Comparison of ENCODE assay signal across 13 cellular contexts in genomic region chr7:15440482-15440881, GRCh38.
DNase-seq lines count a peak whose midpoint lies in the region; ATAC-seq and TF ChIP-seq lines count a peak whose summit lies in the region.
"Had no signal": no experiment of that assay in that cellular context is flagged by ENCODE, and none has a peak within 500 bp of the region (broad histone marks: within the 10 kb centered on the region; RNA-seq: fewer than 3 reads in every experiment).

No MANE protein-coding gene starts in this region.

- DNase-seq in Peyer's patch = no peak
- DNase-seq in stimulated activated CD4-positive, alpha-beta T cell treated with anti-CD3 and anti-CD28 coated beads, Interleukin-4, amount 100 ng/mL, for 24 hours = no peak
- no peak for DNase-seq in NCI-H774 (lab: John Stamatoyannopoulos, UW)
- DNase-seq: Calu3; CD8-positive, alpha-beta T cell; DMS79 treated with DMSO at 0.1 percent for 48 hours; HCEC 1CT; KG1 had no signal

- H2AFZ ChIP-seq in OCI-LY3 (ENCODE audit: low read depth, low read length) = peak overlapping the region; percentile 83
- H2AFZ ChIP-seq: GM23338 had no signal

- H4K20me1 ChIP-seq in OCI-LY3 (ENCODE audit: insufficient read depth, low read length) = no peaks in the 10 kb centered on the region
- H4K20me1 ChIP-seq: BLaER1 treated with 17β-estradiol and CSF1 and Interleukin-3, amounts not matched to agents 10 nM and 100 nM had no signal

- H3K4me3 ChIP-seq in OCI-LY3 (ENCODE audit: low read length) (peak overlapping the region; percentile 47), Peyer's patch (no peak overlapping the region)
- H3K4me3 ChIP-seq: BLaER1 treated with 17β-estradiol and CSF1 and Interleukin-3, amounts not matched to agents 10 nM and 100 nM; GM23338 had no signal

- no peak for TF ChIP-seq CTCF in OCI-LY3 (IDR thresholded peaks at IDR 0.05; ENCODE audit: low read depth, low read length)
- TF ChIP-seq CTCF in Peyer's patch (IDR thresholded peaks at IDR 0.05) = no peak

- H3K9me3 ChIP-seq in OCI-LY3 (ENCODE audit: insufficient read depth, low read length) (no peaks in the 10 kb centered on the region), Peyer's patch (no peaks in the 10 kb centered on the region)
- H3K9me3 ChIP-seq: BLaER1 treated with 17β-estradiol and CSF1 and Interleukin-3, amounts not matched to agents 10 nM and 100 nM had no signal

- no peaks in the 10 kb centered on the region for H3K79me2 ChIP-seq in OCI-LY3 (ENCODE audit: low read length)

- peak overlapping the region; percentile 54 for H3K4me2 ChIP-seq in OCI-LY3 (ENCODE audit: low read length)
- H3K4me2 ChIP-seq: BLaER1 treated with 17β-estradiol and CSF1 and Interleukin-3, amounts not matched to agents 10 nM and 100 nM; GM23338 had no signal

- H3K27ac ChIP-seq in OCI-LY3 (ENCODE audit: low read length) = no peak overlapping the region; the same call in 1 of the 2 replicates
- no peak overlapping the region for H3K27ac ChIP-seq in Peyer's patch
- H3K27ac ChIP-seq: BLaER1 treated with 17β-estradiol and CSF1 and Interleukin-3, amounts not matched to agents 10 nM and 100 nM had no signal

- TF ChIP-seq POLR2A in Peyer's patch (IDR thresholded peaks at IDR 0.05) = no peak

- no peaks in the 10 kb centered on the region for H3K36me3 ChIP-seq in OCI-LY3 (replicated peaks; ENCODE audit: low read depth, low read length)
- no peaks in the 10 kb centered on the region for H3K36me3 ChIP-seq in Peyer's patch
- H3K36me3 ChIP-seq: BLaER1 treated with 17β-estradiol and CSF1 and Interleukin-3, amounts not matched to agents 10 nM and 100 nM had no signal

- 0 out of 2 replicates have a peak overlapping the region, but pooled peaks have one; percentile 24 for H3K9ac ChIP-seq in OCI-LY3 (ENCODE audit: low read length)
- H3K9ac ChIP-seq: BLaER1 treated with 17β-estradiol and CSF1 and Interleukin-3, amounts not matched to agents 10 nM and 100 nM had no signal

- no peaks in the 10 kb centered on the region for H3K27me3 ChIP-seq in OCI-LY3 (ENCODE audit: low read depth, low read length)
- no peaks in the 10 kb centered on the region for H3K27me3 ChIP-seq in Peyer's patch
- H3K27me3 ChIP-seq: BLaER1 treated with 17β-estradiol and CSF1 and Interleukin-3, amounts not matched to agents 10 nM and 100 nM had no signal

- H3K4me1 ChIP-seq in OCI-LY3 (ENCODE audit: low read length) = peaks cover 14% of the 10 kb centered on the region
- H3K4me1 ChIP-seq in Peyer's patch = no peaks in the 10 kb centered on the region
- H3K4me1 ChIP-seq: BLaER1 treated with 17β-estradiol and CSF1 and Interleukin-3, amounts not matched to agents 10 nM and 100 nM had no signal

- ATAC-seq in GM19463 (IDR thresholded peaks at IDR 0.05; ENCODE audit: unreplicated experiment) (peak; percentile 18), HG02938 (IDR thresholded peaks at IDR 0.05; ENCODE audit: unreplicated experiment) (peak; percentile 10)
- ATAC-seq: CD8-positive, alpha-beta T cell; GM23338 had no signal
